ENCODE assay signal across 8 cellular contexts in the genomic region with DNA sequence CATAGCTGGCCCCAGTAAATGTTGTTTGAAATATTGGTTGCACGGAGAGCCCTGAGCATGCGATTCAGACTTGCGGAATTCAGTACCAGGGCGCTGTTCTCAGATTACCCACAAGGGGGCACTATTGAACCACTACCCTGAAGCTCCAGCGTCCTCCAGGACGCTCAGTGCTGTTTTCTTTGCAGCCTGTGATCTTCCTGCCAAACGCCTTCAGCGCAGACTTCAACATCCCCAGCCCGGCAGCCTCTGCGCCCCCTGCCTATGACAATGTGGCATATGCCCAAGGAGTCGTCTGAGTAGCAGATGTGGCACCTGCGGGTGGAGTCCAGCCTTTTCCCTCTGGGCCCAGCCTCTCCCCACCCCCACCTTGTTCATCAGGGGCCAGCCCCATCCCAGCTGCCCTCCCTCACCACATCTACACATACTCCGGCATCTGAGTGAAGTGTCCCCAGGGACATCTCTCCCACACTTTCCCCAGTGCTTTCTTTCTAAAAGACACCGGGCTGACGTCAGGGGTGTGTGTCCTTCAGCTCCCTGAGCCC. TPM values are rescaled to one million over a fixed set of nuclear protein-coding genes. Genes with fewer than 3 reads are reported as not detected.
DNase-seq lines count a peak whose midpoint lies in the region; ATAC-seq and TF ChIP-seq lines count a peak whose summit lies in the region.

No MANE protein-coding gene starts in this region.

- intact Hi-C loops in lower leg skin (cut with DNase I; ENCODE audit: low total_unique reads) = no loop called here

- no peaks in the 10 kb centered on the region for H3K27me3 ChIP-seq in BE2C

- no peaks in the 10 kb centered on the region for H3K9me3 ChIP-seq in BE2C

- no peak for TF ChIP-seq POLR2A in lower leg skin (IDR thresholded peaks at IDR 0.05)

- peak; percentile 76 for DNase-seq in BE2C
- peak; percentile 86 for DNase-seq in NCI-H446 treated with DMSO at 0.1 percent for 48 hours (lab: John Stamatoyannopoulos, UW)
- DNase-seq in activated CD4-positive, alpha-beta T cell treated with anti-CD3 and anti-CD28 coated beads for 24 hours (ENCODE audit: low read depth in 2 of 2) = peak; percentile 76 to 79
- peak; percentile 96 for DNase-seq in choroid plexus epithelial cell (ENCODE audit: low read depth)
- peak; percentile 84 to 93 for DNase-seq in lower leg skin (ENCODE audit: low spot score in 2 of 2)
- DNase-seq in stimulated activated CD4-positive, alpha-beta T cell treated with anti-CD3 and anti-CD28 coated beads, TNF-alpha, amount 100 ng/mL, for 48 hours (ENCODE audit: low read depth in 3 of 3) = peak; percentile 67 to 75 (median 69)

- WGBS in lower leg skin, 2 donors = 9 to 13% methylated on average over 15 of the region's 15 CpGs

- H3K4me3 ChIP-seq in BE2C (ENCODE audit: low read depth, low read length) = no peak overlapping the region
- no peak overlapping the region for H3K4me3 ChIP-seq in choroid plexus epithelial cell (ENCODE audit: low read depth, low read length)
- no peak overlapping the region for H3K4me3 ChIP-seq in lower leg skin (ENCODE audit: low read depth, poor library complexity, severe bottlenecking)

- ATAC-seq in GM19035 (IDR thresholded peaks at IDR 0.05; ENCODE audit: unreplicated experiment) = peak; percentile 73
- peak; percentile 84 for ATAC-seq in HG03354 (IDR thresholded peaks at IDR 0.05; ENCODE audit: poor library complexity, severe bottlenecking, unreplicated experiment)

- TF ChIP-seq CTCF in BE2C (IDR thresholded peaks at IDR 0.05; ENCODE audit: low read depth, low read length) = peak; percentile 79
- peak; percentile 94 for TF ChIP-seq CTCF in choroid plexus epithelial cell (conservative IDR thresholded peaks at IDR 0.05; ENCODE audit: low read depth, low read length)
- peak in 1 of 3 donors; percentile 21 for TF ChIP-seq CTCF in lower leg skin (IDR thresholded peaks at IDR 0.05)

- H3K4me1 ChIP-seq in BE2C = no peaks in the 10 kb centered on the region

- no peaks in the 10 kb centered on the region for H3K36me3 ChIP-seq in BE2C

RNA-seq across cellular contexts. Expression of gene MS4A10, which starts 9.6 kb away (rescaled TPM):
- not detected for polyA plus RNA-seq in BE2C (2012; ENCODE audit: insufficient read depth, insufficient read length, low read depth)
- total RNA-seq in lower leg skin = not detected

RNA-seq across cellular contexts. Expression of gene MS4A15, which starts 18.8 kb away (rescaled TPM):
- not detected for polyA plus RNA-seq in BE2C (2012; ENCODE audit: insufficient read depth, insufficient read length, low read depth)
- total RNA-seq in lower leg skin = not detected

RNA-seq across cellular contexts. Expression of gene MS4A18, which starts 51.0 kb away (rescaled TPM):
- polyA plus RNA-seq in BE2C (2012; ENCODE audit: insufficient read depth, insufficient read length, low read depth) = not detected
- total RNA-seq in lower leg skin = not detected
